Comparison of ENCODE assay signal across 9 cellular contexts in genomic region chr20:58408603-58409246, GRCh38. TPM values are rescaled to one million over a fixed set of nuclear protein-coding genes. Genes with fewer than 3 reads are reported as not detected.
DNase-seq lines count a peak whose midpoint lies in the region; ATAC-seq and TF ChIP-seq lines count a peak whose summit lies in the region.
"Had no signal": no experiment of that assay in that cellular context is flagged by ENCODE, and none has a peak within 500 bp of the region (broad histone marks: within the 10 kb centered on the region; RNA-seq: fewer than 3 reads in every experiment).

No MANE protein-coding gene starts in this region.

- H3K27me3 ChIP-seq in left ventricle myocardium inferior (ENCODE audit: low read depth) (no peaks in the 10 kb centered on the region), SU-DHL-6 (ENCODE audit: low read length) (no peaks in the 10 kb centered on the region), right cardiac atrium (ENCODE audit: control insufficient read depth, insufficient read depth) (no peaks in the 10 kb centered on the region)

- H3K27ac ChIP-seq in left ventricle myocardium inferior (replicated peaks) (peak overlapping the region; percentile 60), SU-DHL-6 (ENCODE audit: low read depth, low read length) (peak overlapping the region; percentile 8), urinary bladder (ENCODE audit: low read depth) (peak overlapping the region; percentile 18), right cardiac atrium (ENCODE audit: low read length) (no peak overlapping the region)

- DNase-seq in left ventricle myocardium inferior (no peak), cardiac septum (ENCODE audit: low spot score) (no peak), hippocampal formation (lab: John Stamatoyannopoulos, UW) (peak; percentile 19 to 66), cerebellar cortex (ENCODE audit: low spot score) (no peak), right cardiac atrium (no peak)
- DNase-seq: NCI-H1694 had no signal

- H3K36me3 ChIP-seq in left ventricle myocardium inferior (no peaks in the 10 kb centered on the region), SU-DHL-6 (ENCODE audit: low read length) (no peaks in the 10 kb centered on the region), urinary bladder (ENCODE audit: insufficient read depth) (no peaks in the 10 kb centered on the region)

- WGBS in urinary bladder, result 45% methylated on average over 3 of the region's 3 CpGs
- 56% methylated on average over 3 of the region's 3 CpGs for WGBS in right cardiac atrium

- TF ChIP-seq CTCF in left ventricle myocardium inferior (IDR thresholded peaks at IDR 0.05; ENCODE audit: borderline replicate concordance), result no peak
- TF ChIP-seq CTCF in SU-DHL-6 (IDR thresholded peaks at IDR 0.05; ENCODE audit: insufficient read depth, low read length, poor library complexity, severe bottlenecking), result no peak

- H2AFZ ChIP-seq in SU-DHL-6 (ENCODE audit: low read depth, low read length, severe bottlenecking), result no peak overlapping the region

- H3K79me2 ChIP-seq in SU-DHL-6 (ENCODE audit: insufficient read depth, low read length), result peaks cover 92% of the 10 kb centered on the region

- no peaks in the 10 kb centered on the region for H3K9me2 ChIP-seq in SU-DHL-6 (replicated peaks; ENCODE audit: insufficient read depth, low read length)

- H3K9me3 ChIP-seq in left ventricle myocardium inferior (replicated peaks) (no peaks in the 10 kb centered on the region), SU-DHL-6 (ENCODE audit: insufficient read depth, low read length) (no peaks in the 10 kb centered on the region), right cardiac atrium (ENCODE audit: control insufficient read depth, low read length) (no peaks in the 10 kb centered on the region)

- peaks cover 20% of the 10 kb centered on the region; the same call in 1 of the 2 replicates for H3F3A ChIP-seq in SU-DHL-6 (ENCODE audit: insufficient read depth)

- no peak for ATAC-seq in HG02852 (IDR thresholded peaks at IDR 0.05; ENCODE audit: unreplicated experiment)
- no peak for ATAC-seq in right cardiac atrium

- intact Hi-C loops in left ventricle myocardium inferior (cut with micrococcal nuclease) (no loop called here), cardiac septum (cut with DNase I) (no loop called here), right cardiac atrium (cut with DNase I) (no loop called here)

- peak overlapping the region; percentile 61 for H3K4me2 ChIP-seq in SU-DHL-6 (ENCODE audit: low read depth, low read length, poor library complexity, severe bottlenecking)

- peaks cover 22% of the 10 kb centered on the region for H4K20me1 ChIP-seq in SU-DHL-6 (ENCODE audit: low read depth, low read length)

- peak overlapping the region; percentile 11; the same call in 1 of the 2 replicates for H3K9ac ChIP-seq in SU-DHL-6 (ENCODE audit: low read length)

- H3K4me3 ChIP-seq in left ventricle myocardium inferior (no peak overlapping the region), SU-DHL-6 (ENCODE audit: insufficient read depth, low read length, poor library complexity, severe bottlenecking) (no peak overlapping the region), urinary bladder (ENCODE audit: low read depth, low read length) (no peak overlapping the region), right cardiac atrium (ENCODE audit: low read length) (no peak overlapping the region)

- H3K4me1 ChIP-seq in left ventricle myocardium inferior, result peaks cover 72% of the 10 kb centered on the region
- no peaks in the 10 kb centered on the region for H3K4me1 ChIP-seq in urinary bladder (ENCODE audit: insufficient read depth)
- H3K4me1 ChIP-seq in right cardiac atrium (ENCODE audit: control insufficient read depth, insufficient read depth, low read length), result peaks cover 7% of the 10 kb centered on the region

RNA-seq across cellular contexts. Expression of gene VAPB, which starts 19.7 kb away (rescaled TPM):
- total RNA-seq in left ventricle myocardium inferior (72.6 TPM), cardiac septum (65.9 TPM), urinary bladder (31.0 TPM), right cardiac atrium (10 to 100 TPM; 59.6 to 64.7 (median 63.6) TPM)
- polyA plus RNA-seq in urinary bladder (28.7 TPM), right cardiac atrium (30.6 TPM)

Comparison
In these comparisons a context has a peak if more than half of its experiments do, and no peak if none do; other contexts are left out.
1. DNase-seq: peak in hippocampal formation (2 of 2); none in left ventricle myocardium inferior (single experiment), cardiac septum (single experiment), cerebellar cortex (single experiment) and right cardiac atrium (0 of 3).